1 cellular context compared by ENCODE assay signal in the genomic region with DNA sequence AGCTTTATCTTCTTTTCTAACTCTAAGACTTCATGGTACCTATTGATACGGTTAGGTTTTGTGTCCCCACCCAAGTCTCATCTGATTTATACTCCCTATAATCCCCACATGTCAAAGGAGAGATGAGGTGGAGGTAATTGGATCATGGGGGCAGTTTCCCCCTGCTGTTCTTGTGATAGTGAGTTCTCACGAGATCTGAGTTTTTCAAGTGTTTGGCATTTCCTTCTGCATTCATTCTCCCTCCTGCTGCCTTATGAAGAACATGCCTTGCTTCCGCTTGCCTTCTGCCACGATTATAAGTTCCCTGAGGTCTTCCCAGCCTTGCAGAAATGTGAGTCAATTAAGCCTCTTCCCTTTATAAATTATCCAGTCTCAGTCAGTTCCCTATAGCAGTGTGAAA.
TF ChIP-seq lines count a peak whose summit lies in the region.

No MANE protein-coding gene starts in this region.

TF ChIP-seq in H1, 55 proteins besides CTCF, POLR2A, EP300 and RAD21:
- no peak for TF ChIP-seq KDM4A (IDR thresholded peaks at IDR 0.05; ENCODE audit: low read depth, low read length, severe bottlenecking)
- TF ChIP-seq CHD2 (IDR thresholded peaks at IDR 0.05; ENCODE audit: low read length) = peak; percentile 59
- 0 out of 2 replicates have a peak, but pooled peaks have one; percentile 27 for TF ChIP-seq TAF1 (IDR thresholded peaks at IDR 0.05; ENCODE audit: low read depth, low read length)
